Comparison of ENCODE assay signal across 28 cellular contexts in genomic region chr4:125994430-125994829, GRCh38.
"Had no signal": no experiment of that assay in that cellular context is flagged by ENCODE, and none has a peak within 500 bp of the region (broad histone marks: within the 10 kb centered on the region; RNA-seq: fewer than 3 reads in every experiment).

No MANE protein-coding gene starts in this region.

- H3K4me3 Mint-ChIP-seq: activated B cell treated with CpG ODN at 0.5 μM for 24 hours; activated CD4-positive, alpha-beta memory T cell treated with anti-CD3 and anti-CD28 coated beads for 36 hours; activated CD4-positive, alpha-beta T cell treated with anti-CD3 and anti-CD28 coated beads, Interleukin-2, amount 10 ng/mL, durations not matched to agents 7 days and 5 days; activated naive CD4-positive, alpha-beta T cell treated with anti-CD3 and anti-CD28 coated beads for 36 hours; activated naive CD8-positive, alpha-beta T cell; activated T-helper 17 cell treated with anti-CD3 and anti-CD28 coated beads, Interleukin-2, amount 50 U/mL, for 72 hours; brain; central memory CD8-positive, alpha-beta T cell; T-helper 17 cell had no signal

- ATAC-seq: activated T-helper 17 cell treated with anti-CD3 and anti-CD28 coated beads, Interleukin-2, amount 50 U/mL, for 72 hours; T-helper 17 cell had no signal

- H3K4me1 Mint-ChIP-seq: activated B cell treated with CpG ODN at 0.5 μM for 24 hours; activated CD4-positive, alpha-beta T cell treated with anti-CD3 and anti-CD28 coated beads, Interleukin-2, amount 10 ng/mL, durations not matched to agents 7 days and 5 days; activated T-helper 17 cell treated with anti-CD3 and anti-CD28 coated beads, Interleukin-2, amount 50 U/mL, for 72 hours; central memory CD8-positive, alpha-beta T cell; T-helper 17 cell had no signal

- H3K36me3 Mint-ChIP-seq: activated CD4-positive, alpha-beta memory T cell treated with anti-CD3 and anti-CD28 coated beads for 36 hours; activated naive CD8-positive, alpha-beta T cell; brain had no signal

- DNase-seq: activated B cell treated with CpG ODN at 0.5 μM for 24 hours; activated CD4-positive, alpha-beta memory T cell treated with anti-CD3 and anti-CD28 coated beads for 36 hours; activated CD4-positive, alpha-beta T cell treated with anti-CD3 and anti-CD28 coated beads, Interleukin-2, amount 10 ng/mL, durations not matched to agents 7 days and 5 days; activated CD8-positive, alpha-beta memory T cell treated with anti-CD3 and anti-CD28 coated beads for 24 hours; activated gamma-delta T cell; activated naive CD4-positive, alpha-beta T cell treated with anti-CD3 and anti-CD28 coated beads for 36 hours; activated T-cell treated with anti-CD3 and anti-CD28 coated beads, Interleukin-2, amount 50 U/mL, for 48 hours; amygdala; Karpas-422; MM.1S; NCI-H1105; NCI-H1436; NCI-H1694 treated with DMSO at 0.1 percent for 48 hours; NCI-H2029 treated with DMSO at 0.1 percent for 48 hours; NCI-H345; NCI-H510A; NCI-H526 treated with DMSO at 0.1 percent for 48 hours; NCI-H82; NK-92 treated with Interleukin-12 subunit alpha and Interleukin-12 subunit beta, amount 100 ng/mL, for 24 hours; SHP77; T-helper 17 cell; T-helper 9 cell had no signal

- FAIRE-seq: astrocyte, RCC 7860 had no signal

- H3K27ac Mint-ChIP-seq: activated B cell treated with CpG ODN at 0.5 μM for 24 hours; activated CD4-positive, alpha-beta memory T cell treated with anti-CD3 and anti-CD28 coated beads for 36 hours; activated CD4-positive, alpha-beta T cell treated with anti-CD3 and anti-CD28 coated beads, Interleukin-2, amount 10 ng/mL, durations not matched to agents 7 days and 5 days; activated naive CD4-positive, alpha-beta T cell treated with anti-CD3 and anti-CD28 coated beads for 36 hours; activated naive CD8-positive, alpha-beta T cell; activated T-helper 17 cell treated with anti-CD3 and anti-CD28 coated beads, Interleukin-2, amount 50 U/mL, for 72 hours; T-helper 17 cell had no signal

- H3K27me3 Mint-ChIP-seq: activated B cell treated with CpG ODN at 0.5 μM for 24 hours; activated CD4-positive, alpha-beta memory T cell treated with anti-CD3 and anti-CD28 coated beads for 36 hours; activated CD4-positive, alpha-beta T cell treated with anti-CD3 and anti-CD28 coated beads, Interleukin-2, amount 10 ng/mL, durations not matched to agents 7 days and 5 days; activated naive CD8-positive, alpha-beta T cell; activated T-helper 17 cell treated with anti-CD3 and anti-CD28 coated beads, Interleukin-2, amount 50 U/mL, for 72 hours; brain; central memory CD8-positive, alpha-beta T cell; T-helper 17 cell had no signal

- H3K9me3 Mint-ChIP-seq: activated B cell treated with CpG ODN at 0.5 μM for 24 hours; activated CD4-positive, alpha-beta T cell treated with anti-CD3 and anti-CD28 coated beads, Interleukin-2, amount 10 ng/mL, durations not matched to agents 7 days and 5 days; activated naive CD4-positive, alpha-beta T cell treated with anti-CD3 and anti-CD28 coated beads for 36 hours had no signal
